In the genomic region with DNA sequence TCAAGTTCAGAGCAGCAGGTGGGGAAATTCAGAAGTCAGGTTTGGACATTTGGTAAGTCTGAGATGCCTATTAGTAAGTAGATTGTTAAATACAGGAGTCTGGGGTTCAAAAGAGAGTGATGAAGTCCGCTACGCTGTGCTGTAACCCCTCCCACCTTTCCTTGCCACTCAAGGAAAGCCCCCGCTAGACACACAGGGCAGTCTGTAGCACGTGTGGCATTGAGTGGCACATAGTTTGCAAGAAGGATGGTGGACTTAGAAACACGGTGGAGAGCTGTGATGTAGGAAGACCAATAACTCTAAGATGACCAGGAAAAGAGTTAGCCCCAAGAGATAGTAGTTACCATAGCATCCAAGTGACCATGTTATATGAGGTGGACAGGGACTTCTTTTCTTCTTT, we compare ENCODE assay signal across 23 cellular contexts. TPM values are rescaled to one million over a fixed set of nuclear protein-coding genes. Genes with fewer than 3 reads are reported as not detected.
A peak's percentile ranks its signal among the peaks of the same experiment; 100 is the strongest.
DNase-seq lines count a peak whose midpoint lies in the region; ATAC-seq, FAIRE-seq and TF ChIP-seq lines count a peak whose summit lies in the region.
"Had no signal": no experiment of that assay in that cellular context is flagged by ENCODE, and none has a peak within 500 bp of the region (broad histone marks: within the 10 kb centered on the region; RNA-seq: fewer than 3 reads in every experiment).

No MANE protein-coding gene starts in this region.

- H3K79me2 ChIP-seq in DOHH2 (ENCODE audit: control insufficient read depth, low read length) (no peaks in the 10 kb centered on the region), K562 (ENCODE audit: control insufficient read depth, insufficient read depth, low read length) (no peaks in the 10 kb centered on the region)

- H3K4me1 ChIP-seq in DOHH2 (ENCODE audit: control insufficient read depth, low read length) (peaks cover 81% of the 10 kb centered on the region), K562 (replicated peaks in 1 of 2; ENCODE audit: control insufficient read depth in 2 of 2, insufficient read depth in 2 of 2, low read length in 2 of 2) (no peaks in the 10 kb centered on the region), vagina (no peaks in the 10 kb centered on the region), uterus (no peaks in the 10 kb centered on the region)
- H3K4me1 ChIP-seq: BE2C had no signal

- BruUV-seq in K562 (replicated peaks; lab: Mats Ljungman, UMichigan), result no TSS peak

- no peak for TF ChIP-seq EP300 in K562 (IDR thresholded peaks at IDR 0.05; ENCODE audit: low read length)

- TF ChIP-seq POLR2A in K562 (conservative IDR thresholded peaks at IDR 0.05), result no peak
- no peak for TF ChIP-seq POLR2A in vagina (IDR thresholded peaks at IDR 0.05)
- no peak for TF ChIP-seq POLR2A in uterus (IDR thresholded peaks at IDR 0.05)

- H3K9me1 ChIP-seq in K562 (ENCODE audit: control insufficient read depth, insufficient read depth, low read length), result no peaks in the 10 kb centered on the region

- H3K36me3 ChIP-seq in DOHH2 (ENCODE audit: control insufficient read depth, low read length) (no peaks in the 10 kb centered on the region), K562 (ENCODE audit: control insufficient read depth, insufficient read depth, low read length) (no peaks in the 10 kb centered on the region), vagina (no peaks in the 10 kb centered on the region), uterus (no peaks in the 10 kb centered on the region)
- H3K36me3 ChIP-seq: BE2C, BLaER1 had no signal

- no peak for DNase-seq in K562 (ENCODE audit: extremely low read depth in 1 of 4, low spot score in 3 of 4)
- DNase-seq in vagina (ENCODE audit: extremely low spot score in 2 of 2), result peak; percentile 49 to 67
- DNase-seq in uterus, result no peak
- DNase-seq: 8988T; ACHN; BE2C; C1 segment of cervical spinal cord; CD4-positive, alpha-beta memory T cell; CD4-positive, CD25-positive, alpha-beta regulatory T cell; CD8-positive, alpha-beta memory T cell; COR-L47; DMS 273 treated with DMSO at 0.1 percent for 48 hours; DMS153; DMS53; DMS79; DND-41; GF-D8 had no signal

- H3K9me2 ChIP-seq in DOHH2 (replicated peaks; ENCODE audit: control insufficient read depth, low read length), result no peaks in the 10 kb centered on the region

- in situ Hi-C loops in K562 (cut with MboI), result no loop called here

- WGBS in K562 (ENCODE audit: insufficient coverage, low coverage, missing lambda C conversion rate), result 0% methylated on average over 5 of the region's 5 CpGs

- no peaks in the 10 kb centered on the region for H3K9me3 ChIP-seq in DOHH2 (ENCODE audit: control insufficient read depth, insufficient read depth, low read length)
- H3K9me3 ChIP-seq in K562 (replicated peaks; ENCODE audit: control insufficient read depth, insufficient read depth, low read depth, low read length), result no peaks in the 10 kb centered on the region
- H3K9me3 ChIP-seq in vagina, result no peaks in the 10 kb centered on the region
- no peaks in the 10 kb centered on the region for H3K9me3 ChIP-seq in uterus
- H3K9me3 ChIP-seq: BE2C, BLaER1 had no signal

- no peak overlapping the region for H2AFZ ChIP-seq in K562 (ENCODE audit: low read depth, low read length)

- FAIRE-seq in K562 (lab: Jason Lieb, UNC), result no peak
- FAIRE-seq: GM12891, GM19239 had no signal

- intact Hi-C loops in K562 (cut with micrococcal nuclease) (no loop called here), vagina (cut with DNase I) (no loop called here), uterus (cut with DNase I; ENCODE audit: low total_unique reads) (no loop called here)

- CTCF ChIA-PET in K562 (lab: Yijun Ruan, JAX; ENCODE audit: low intra/inter-chr PET ratio), result no interaction called here

- H3K4me2 ChIP-seq in DOHH2 (ENCODE audit: low read length) (peak overlapping the region; percentile 73), K562 (ENCODE audit: insufficient read depth, low read length) (no peak overlapping the region)
- H3K4me2 ChIP-seq: BLaER1 had no signal

- no peaks in the 10 kb centered on the region for H3K27me3 ChIP-seq in DOHH2 (ENCODE audit: control insufficient read depth, low read length)
- peaks cover 0 to 9% of the 10 kb centered on the region in 2 experiments; a peak in 3 of 5 replicates for H3K27me3 ChIP-seq in K562 (ENCODE audit: control insufficient read depth in 2 of 2, insufficient read depth in 2 of 2, low read length in 2 of 2)
- no peaks in the 10 kb centered on the region for H3K27me3 ChIP-seq in vagina
- H3K27me3 ChIP-seq in uterus, result no peaks in the 10 kb centered on the region
- H3K27me3 ChIP-seq: BE2C, BLaER1 had no signal

- H3K27ac ChIP-seq in DOHH2 (ENCODE audit: low read depth, low read length) (peak overlapping the region; percentile 85), K562 (ENCODE audit: extremely low read depth, low read depth, low read length) (no peak overlapping the region), vagina (no peak overlapping the region), uterus (no peak overlapping the region)
- H3K27ac ChIP-seq: BLaER1 had no signal

- POLR2A ChIA-PET in K562 (lab: Yijun Ruan, JAX), result no interaction called here

- TF ChIP-seq RAD21 in K562 (CRISPR knock-in tag; conservative IDR thresholded peaks at IDR 0.05 in 1 of 2, IDR thresholded peaks at IDR 0.05 in 1 of 2), result no peak

- H3F3A ChIP-seq in DOHH2 (ENCODE audit: control insufficient read depth, insufficient read depth), result peaks cover 11% of the 10 kb centered on the region; the same call in 1 of the 2 replicates

- H3K9ac ChIP-seq in K562 (ENCODE audit: insufficient read depth in 1 of 2, low read depth in 2 of 2, low read length in 2 of 2), result no peak overlapping the region
- H3K9ac ChIP-seq: BLaER1 had no signal

- no peaks in the 10 kb centered on the region for H4K20me1 ChIP-seq in DOHH2 (ENCODE audit: control insufficient read depth, insufficient read depth, low read depth, low read length)
- no peaks in the 10 kb centered on the region; the same call in 1 of the 2 replicates for H4K20me1 ChIP-seq in K562 (replicated peaks; ENCODE audit: control insufficient read depth, insufficient read depth, low read length)
- H4K20me1 ChIP-seq: BLaER1 had no signal

- H3K4me3 ChIP-seq in DOHH2 (ENCODE audit: low read length) (peak overlapping the region; percentile 60), K562 (no peak overlapping the region), vagina (no peak overlapping the region), uterus (no peak overlapping the region)
- H3K4me3 ChIP-seq: BLaER1 had no signal

- no peak for TF ChIP-seq CTCF in DOHH2 (IDR thresholded peaks at IDR 0.05; ENCODE audit: low read depth, low read length, poor library complexity, severe bottlenecking)
- TF ChIP-seq CTCF in K562 (IDR thresholded peaks at IDR 0.05 in 2 of 3, conservative IDR thresholded peaks at IDR 0.05 in 1 of 3; ENCODE audit: insufficient read depth in 2 of 3, low read depth in 1 of 3, low read length in 3 of 3), result no peak
- no peak for TF ChIP-seq CTCF in vagina (IDR thresholded peaks at IDR 0.05)
- no peak for TF ChIP-seq CTCF in uterus (IDR thresholded peaks at IDR 0.05)

- ATAC-seq in K562, result no peak
- no peak for ATAC-seq in GM21528 (IDR thresholded peaks at IDR 0.05; ENCODE audit: low FRiP score, unreplicated experiment)

TF ChIP-seq in K562, 482 proteins besides CTCF, POLR2A, EP300 and RAD21:
- TF ChIP-seq MYNN (IDR thresholded peaks at IDR 0.05) (0 out of 2 replicates have a peak, but pooled peaks have one; percentile 28), MYNN (CRISPR knock-in tag; IDR thresholded peaks at IDR 0.05) (no peak), ELF1 (tag; IDR thresholded peaks at IDR 0.05) (no peak), ZBTB17 (CRISPR knock-in tag; IDR thresholded peaks at IDR 0.05) (no peak), RFX1 (IDR thresholded peaks at IDR 0.05) (peak; percentile 23; the same call in 1 of the 2 replicates)
TF ChIP-seq in K562: peak in this region for 2.

RNA-seq across cellular contexts. Expression of gene FSTL4, which starts 44.7 kb away (rescaled TPM):
- total RNA-seq in K562 (2011; cell fraction: chromatin; rRNA removed; ENCODE audit: low replicate concordance), result 0.79 TPM in 1 of 2 replicates, not detected in the other
- total RNA-seq in K562 (2011; cell fraction: nucleolus; rRNA removed), result 0.92 and 1.2 TPM in 2 replicates
- 0.66 TPM in 1 of 2 replicates, not detected in the other for total RNA-seq in K562 (2011; cell fraction: nucleoplasm; rRNA removed)
- total RNA-seq in K562 (2014; rRNA removed), result not detected in 2 replicates
- not detected in 2 replicates for total RNA-seq in K562 (2014; rRNA removed; fragmentation: Illumina TruSeq; extraction: Trizol)
- not detected in 2 replicates for total RNA-seq in K562 (2015; rRNA removed; fragmentation: Illumina TruSeq; extraction: Trizol)
- not detected in 2 replicates for total RNA-seq in K562 (2021)
- polyA plus RNA-seq in K562 (2011; rRNA removed), result 0.18 TPM in 1 of 2 replicates, not detected in the other
- 0.04 TPM in 1 of 2 replicates, not detected in the other for polyA plus RNA-seq in K562 (2011; cell fraction: cytosol; rRNA removed)
- polyA plus RNA-seq in K562 (2011; cell fraction: nucleus; rRNA removed), result 0.06 and 0.71 TPM in 2 replicates
- 0.20 and 0.37 TPM in 2 replicates for polyA plus RNA-seq in K562 (2012)
- 0.10 and 0.14 TPM in 2 replicates for polyA plus RNA-seq in K562 (2014; fragmentation: Illumina TruSeq; extraction: Trizol)
- polyA plus RNA-seq in K562 (2014; fragmentation: Nextera tagmentation; extraction: Ambion mirVana), result under 1 TPM in 1 of 2 experiments, not detected in 1; 0.10 TPM
- 0.08 and 0.11 TPM in 2 replicates for polyA plus RNA-seq in K562 (2014; rRNA removed)
- polyA minus RNA-seq in K562 (2011; rRNA and poly(A)+ RNA removed), result 0.21 TPM in 1 of 2 replicates, not detected in the other
- not detected in 2 replicates for polyA minus RNA-seq in K562 (2011; cell fraction: cytosol; rRNA and poly(A)+ RNA removed)
- polyA minus RNA-seq in K562 (2011; cell fraction: nucleus; rRNA and poly(A)+ RNA removed), result 1.2 TPM in 1 of 2 replicates, not detected in the other
- 3.7 TPM for total RNA-seq in vagina
- under 1 TPM in 1 of 4 donors, not detected in 3; 0.41 TPM for total RNA-seq in uterus
- total RNA-seq: CD4-positive, alpha-beta memory T cell had no signal
- polyA plus RNA-seq: CD14-positive monocyte; CD4-positive, alpha-beta memory T cell; CD4-positive, CD25-positive, alpha-beta regulatory T cell; CD8-positive, alpha-beta memory T cell had no signal

Comparison
In these comparisons a context has a peak if more than half of its experiments do, and no peak if none do; other contexts are left out.
1. DNase-seq: peak in vagina (2 of 2); none in K562 (0 of 4) and uterus (0 of 2).